ENCODE assay signal across 10 cellular contexts in genomic region chr5:178330791-178331404, GRCh38.
DNase-seq lines count a peak whose midpoint lies in the region; TF ChIP-seq lines count a peak whose summit lies in the region.
"Had no signal": no experiment of that assay in that cellular context is flagged by ENCODE, and none has a peak within 500 bp of the region (broad histone marks: within the 10 kb centered on the region; RNA-seq: fewer than 3 reads in every experiment).

No MANE protein-coding gene starts in this region.

- H3K4me3 ChIP-seq in mammary epithelial cell (replicated peaks in 1 of 3; ENCODE audit: insufficient read depth in 1 of 3, low read depth in 2 of 3, low read length in 3 of 3) (no peak overlapping the region), muscle layer of duodenum (ENCODE audit: low read depth in 1 of 2, low read length in 2 of 2) (no peak overlapping the region), vagina (no peak overlapping the region)

- BruUV-seq in MCF 10A (replicated peaks; lab: Mats Ljungman, UMichigan): no TSS peak
- no TSS peak for BruUV-seq in mammary epithelial cell (replicated peaks; lab: Mats Ljungman, UMichigan)

- dilution Hi-C loops in mammary epithelial cell (cut with HindIII; ENCODE audit: low sequenced_read_pairs): no loop called here

- in situ Hi-C loops in mammary epithelial cell (cut with MboI; ENCODE audit: low sequenced_read_pairs in 2 of 2) (no loop called here), GM13977 (cut with MboI; ENCODE audit: low pct_unique_long_range_greater_than_20kb, low sequenced_read_pairs, unreplicated experiment) (no loop called here)

- H3K9ac ChIP-seq in mammary epithelial cell (ENCODE audit: insufficient read depth, low read length): no peak overlapping the region

- intact Hi-C loops in MCF 10A (cut with micrococcal nuclease): no loop called here
- intact Hi-C loops in mammary epithelial cell (cut with micrococcal nuclease): no loop called here
- intact Hi-C loops in vagina (cut with DNase I): no loop called here

- H3K27me3 ChIP-seq in mammary epithelial cell (ENCODE audit: insufficient read depth, low read length): peaks cover 2% of the 10 kb centered on the region
- H3K27me3 ChIP-seq in muscle layer of duodenum (ENCODE audit: low read depth, low read length): no peaks in the 10 kb centered on the region
- H3K27me3 ChIP-seq in vagina: no peaks in the 10 kb centered on the region

- H3K36me3 ChIP-seq in mammary epithelial cell (ENCODE audit: insufficient read depth, low read length): no peaks in the 10 kb centered on the region
- no peaks in the 10 kb centered on the region for H3K36me3 ChIP-seq in muscle layer of duodenum (ENCODE audit: control insufficient read depth in 1 of 2, insufficient read depth in 2 of 2, low read length in 2 of 2)
- no peaks in the 10 kb centered on the region for H3K36me3 ChIP-seq in vagina

- H3K9me3 ChIP-seq in mammary epithelial cell (replicated peaks; ENCODE audit: insufficient read depth, low read length) (peaks cover 27% of the 10 kb centered on the region), muscle layer of duodenum (ENCODE audit: control insufficient read depth in 1 of 2, low read length in 2 of 2) (no peaks in the 10 kb centered on the region), vagina (no peaks in the 10 kb centered on the region)

- H4K20me1 ChIP-seq in mammary epithelial cell (ENCODE audit: insufficient read depth, low read length): no peaks in the 10 kb centered on the region

- CTCF ChIA-PET in MCF 10A (lab: Yijun Ruan, JAX) (interaction anchor here (0.5 to 1.8 kb wide), 6 partner anchors 12 to 568 kb away, joined by 3 to 7 read pairs (median 4); no protein-coding TSS in a partner anchor), mammary epithelial cell (lab: Charles Lee; ENCODE audit: low non-redundant PET) (no interaction called here)

- H3K4me1 ChIP-seq in mammary epithelial cell (ENCODE audit: insufficient read depth, low read length) (no peaks in the 10 kb centered on the region), muscle layer of duodenum (ENCODE audit: control insufficient read depth in 1 of 2, insufficient read depth in 2 of 2, low read length in 2 of 2) (peaks cover 7 to 27% of the 10 kb centered on the region in 2 donors), vagina (peaks cover 31% of the 10 kb centered on the region)

- POLR2A ChIA-PET in MCF 10A (lab: Yijun Ruan, JAX): interaction anchor here (0.9 to 1.8 kb wide), 4 partner anchors 8 to 456 kb away, joined by 3 to 6 read pairs (median 4); no protein-coding TSS in a partner anchor

- peaks cover 3% of the 10 kb centered on the region for H3K27me3 Mint-ChIP-seq in MCF 10A (ENCODE audit: insufficient read depth, unreplicated experiment)

- no peaks in the 10 kb centered on the region for H3K9me3 Mint-ChIP-seq in MCF 10A (ENCODE audit: unreplicated experiment)

- no peaks in the 10 kb centered on the region for H3K36me3 Mint-ChIP-seq in MCF 10A (ENCODE audit: insufficient read depth, unreplicated experiment)

- H3K4me3 Mint-ChIP-seq in MCF 10A (ENCODE audit: unreplicated experiment): no peak overlapping the region

- peaks cover 33% of the 10 kb centered on the region for H3K4me1 Mint-ChIP-seq in MCF 10A (ENCODE audit: insufficient read depth, unreplicated experiment)

- H3K27ac ChIP-seq in mammary epithelial cell (ENCODE audit: insufficient read depth, low read depth, low read length) (no peak overlapping the region), caudate nucleus (ENCODE audit: low read depth, low read length) (peak overlapping the region; percentile 94), muscle layer of duodenum (ENCODE audit: low read length) (peak overlapping the region; percentile 31), vagina (peak overlapping the region; percentile 34)

- H3K27ac Mint-ChIP-seq in MCF 10A (ENCODE audit: low read depth, unreplicated experiment): peak overlapping the region; percentile 75

- no peak overlapping the region for H3K4me2 ChIP-seq in mammary epithelial cell (ENCODE audit: insufficient read depth, low read depth, low read length)

- WGBS in mammary epithelial cell (ENCODE audit: low coverage, missing lambda C conversion rate): 34% methylated on average over 6 of the region's 7 CpGs

- no peaks in the 10 kb centered on the region for H3K79me2 ChIP-seq in mammary epithelial cell (ENCODE audit: insufficient read depth, low read length)

- TF ChIP-seq CTCF in MCF 10A (IDR thresholded peaks at IDR 0.05; ENCODE audit: unreplicated experiment): no peak
- no peak for TF ChIP-seq CTCF in mammary epithelial cell (conservative IDR thresholded peaks at IDR 0.05 in 1 of 2, IDR thresholded peaks at IDR 0.05 in 1 of 2; ENCODE audit: extremely low read depth in 1 of 2, insufficient read depth in 1 of 2, low read depth in 1 of 2, low read length in 2 of 2)
- no peak for TF ChIP-seq CTCF in vagina (IDR thresholded peaks at IDR 0.05)
- no peak for TF ChIP-seq CTCF in GM13977 (IDR thresholded peaks at IDR 0.05; ENCODE audit: extremely low read depth, insufficient read depth, missing control alignments)

- no peak overlapping the region for H2AFZ ChIP-seq in mammary epithelial cell (ENCODE audit: low read depth, low read length)

- DNase-seq in MCF 10A (ENCODE audit: unreplicated experiment) (peak; percentile 15), mammary epithelial cell (no peak), caudate nucleus (lab: John Stamatoyannopoulos, UW) (peak in 8 of 61 donors; percentile 10 to 45 (median 18)), vagina (ENCODE audit: extremely low spot score in 2 of 2) (no peak), LoVo (ENCODE audit: low spot score) (no peak), GM13977 (ENCODE audit: low spot score) (no peak), DMS114 treated with DMSO at 0.1 percent for 48 hours (lab: John Stamatoyannopoulos, UW; ENCODE audit: unreplicated experiment) (no peak)
- DNase-seq: amniotic stem cell; stimulated activated CD4-positive, alpha-beta T cell treated with anti-CD3 and anti-CD28 coated beads, Interleukin-4, amount 100 ng/mL, for 4 hours had no signal

- TF ChIP-seq POLR2A in vagina (IDR thresholded peaks at IDR 0.05): no peak
